ENCODE assay signal across 1 cellular context in the genomic region with DNA sequence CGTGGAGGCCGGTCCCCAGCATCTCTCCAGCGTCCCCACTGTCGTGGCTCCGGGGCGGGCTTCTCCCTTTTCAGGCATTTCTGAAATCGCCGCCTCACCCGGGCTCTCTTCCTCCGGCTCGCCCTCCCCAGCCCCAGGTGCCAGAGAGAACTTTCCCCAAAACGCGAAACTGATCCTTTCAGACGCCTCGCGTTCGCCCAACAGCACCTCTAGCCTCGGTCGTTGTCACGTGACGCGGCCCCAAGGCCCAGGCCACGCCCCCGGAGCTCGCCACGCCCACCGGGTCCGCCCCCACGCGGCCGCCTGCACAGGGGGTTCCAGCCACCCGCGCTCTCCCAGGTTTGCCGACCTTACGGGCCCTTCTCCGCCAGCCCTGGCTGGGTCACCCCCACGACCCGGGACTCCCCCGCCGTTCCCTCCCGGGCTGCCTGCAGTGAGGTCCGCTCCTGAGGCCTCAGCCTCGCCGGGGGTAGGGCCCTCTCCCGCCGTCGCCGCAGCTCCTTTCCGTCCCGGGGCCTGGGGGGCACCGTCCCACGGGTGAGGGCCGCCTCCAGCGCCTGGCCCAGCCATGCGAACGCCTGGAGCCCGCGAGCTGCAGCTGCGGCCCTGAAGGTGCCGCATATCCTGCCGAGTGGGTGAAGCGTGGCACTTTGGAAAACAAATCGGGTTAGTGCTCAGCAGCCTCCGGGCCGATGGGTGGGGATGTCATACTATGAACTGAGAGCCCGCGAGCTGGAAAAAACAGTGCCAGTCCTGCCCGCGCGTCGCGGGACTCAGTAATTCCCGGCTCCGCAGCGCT.
TF ChIP-seq lines count a peak whose summit lies in the region.

No MANE protein-coding gene starts in this region.

TF ChIP-seq in K562, 482 proteins besides CTCF, POLR2A, EP300 and RAD21 (continued from another document and continues in another):
- TF ChIP-seq, protein P1, sequence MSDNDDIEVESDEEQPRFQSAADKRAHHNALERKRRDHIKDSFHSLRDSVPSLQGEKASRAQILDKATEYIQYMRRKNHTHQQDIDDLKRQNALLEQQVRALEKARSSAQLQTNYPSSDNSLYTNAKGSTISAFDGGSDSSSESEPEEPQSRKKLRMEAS (CRISPR knock-in tag; IDR thresholded peaks at IDR 0.05): peak; percentile 94
- TF ChIP-seq SAFB (IDR thresholded peaks at IDR 0.05; ENCODE audit: borderline replicate concordance, low read depth, low read length): peak; percentile 59; the same call in 1 of the 2 replicates
- TF ChIP-seq NFIC (IDR thresholded peaks at IDR 0.05): peak; percentile 16
- TF ChIP-seq POLR2AphosphoS2 (IDR thresholded peaks at IDR 0.05; ENCODE audit: low read length): no peak
- TF ChIP-seq ZNF263 (CRISPR knock-in tag; IDR thresholded peaks at IDR 0.05; ENCODE audit: borderline replicate concordance): no peak
- no peak for TF ChIP-seq ZNF224 (CRISPR knock-in tag; IDR thresholded peaks at IDR 0.05)
- TF ChIP-seq SRF (CRISPR knock-in tag; IDR thresholded peaks at IDR 0.05): peak in 1 of 2 experiments; percentile 31; a peak in 2 of 4 replicates
- TF ChIP-seq GATAD2B (IDR thresholded peaks at IDR 0.05; ENCODE audit: borderline replicate concordance): 0 out of 2 replicates have a peak, but pooled peaks have one; percentile 25
- TF ChIP-seq, protein P2, sequence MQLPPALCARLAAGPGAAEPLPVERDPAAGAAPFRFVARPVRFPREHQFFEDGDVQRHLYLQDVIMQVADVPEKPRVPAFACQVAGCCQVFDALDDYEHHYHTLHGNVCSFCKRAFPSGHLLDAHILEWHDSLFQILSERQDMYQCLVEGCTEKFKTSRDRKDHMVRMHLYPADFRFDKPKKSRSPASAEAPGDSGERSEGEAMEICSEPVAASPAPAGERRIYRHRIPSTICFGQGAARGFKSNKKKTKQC (CRISPR knock-in tag; IDR thresholded peaks at IDR 0.05): peak; percentile 91
- TF ChIP-seq LCOR (CRISPR knock-in tag; IDR thresholded peaks at IDR 0.05): peak; percentile 29; the same call in 1 of the 2 replicates
- 0 out of 2 replicates have a peak, but pooled peaks have one; percentile 67 for TF ChIP-seq KLF13 (tag; IDR thresholded peaks at IDR 0.05; ENCODE audit: borderline replicate concordance, low read depth)
- TF ChIP-seq CCNT2 (IDR thresholded peaks at IDR 0.05; ENCODE audit: borderline replicate concordance, extremely low read depth, insufficient read length, low read depth, low read length): peak; percentile 41
- 0 out of 2 replicates have a peak, but pooled peaks have one; percentile 46 for TF ChIP-seq HDAC8 (tag; IDR thresholded peaks at IDR 0.05)
- TF ChIP-seq, protein P3, sequence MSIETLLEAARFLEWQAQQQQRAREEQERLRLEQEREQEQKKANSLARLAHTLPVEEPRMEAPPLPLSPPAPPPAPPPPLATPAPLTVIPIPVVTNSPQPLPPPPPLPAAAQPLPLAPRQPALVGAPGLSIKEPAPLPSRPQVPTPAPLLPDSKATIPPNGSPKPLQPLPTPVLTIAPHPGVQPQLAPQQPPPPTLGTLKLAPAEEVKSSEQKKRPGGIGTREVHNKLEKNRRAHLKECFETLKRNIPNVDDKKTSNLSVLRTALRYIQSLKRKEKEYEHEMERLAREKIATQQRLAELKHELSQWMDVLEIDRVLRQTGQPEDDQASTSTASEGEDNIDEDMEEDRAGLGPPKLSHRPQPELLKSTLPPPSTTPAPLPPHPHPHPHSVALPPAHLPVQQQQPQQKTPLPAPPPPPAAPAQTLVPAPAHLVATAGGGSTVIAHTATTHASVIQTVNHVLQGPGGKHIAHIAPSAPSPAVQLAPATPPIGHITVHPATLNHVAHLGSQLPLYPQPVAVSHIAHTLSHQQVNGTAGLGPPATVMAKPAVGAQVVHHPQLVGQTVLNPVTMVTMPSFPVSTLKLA (conservative IDR thresholded peaks at IDR 0.05): peak; percentile 82 to 91
- peak; percentile 72 for TF ChIP-seq PCBP1 (IDR thresholded peaks at IDR 0.05; ENCODE audit: low read depth, low read length, poor library complexity, severe bottlenecking)
- TF ChIP-seq MAFF (IDR thresholded peaks at IDR 0.05; ENCODE audit: low read length): no peak
- TF ChIP-seq, protein P4, sequence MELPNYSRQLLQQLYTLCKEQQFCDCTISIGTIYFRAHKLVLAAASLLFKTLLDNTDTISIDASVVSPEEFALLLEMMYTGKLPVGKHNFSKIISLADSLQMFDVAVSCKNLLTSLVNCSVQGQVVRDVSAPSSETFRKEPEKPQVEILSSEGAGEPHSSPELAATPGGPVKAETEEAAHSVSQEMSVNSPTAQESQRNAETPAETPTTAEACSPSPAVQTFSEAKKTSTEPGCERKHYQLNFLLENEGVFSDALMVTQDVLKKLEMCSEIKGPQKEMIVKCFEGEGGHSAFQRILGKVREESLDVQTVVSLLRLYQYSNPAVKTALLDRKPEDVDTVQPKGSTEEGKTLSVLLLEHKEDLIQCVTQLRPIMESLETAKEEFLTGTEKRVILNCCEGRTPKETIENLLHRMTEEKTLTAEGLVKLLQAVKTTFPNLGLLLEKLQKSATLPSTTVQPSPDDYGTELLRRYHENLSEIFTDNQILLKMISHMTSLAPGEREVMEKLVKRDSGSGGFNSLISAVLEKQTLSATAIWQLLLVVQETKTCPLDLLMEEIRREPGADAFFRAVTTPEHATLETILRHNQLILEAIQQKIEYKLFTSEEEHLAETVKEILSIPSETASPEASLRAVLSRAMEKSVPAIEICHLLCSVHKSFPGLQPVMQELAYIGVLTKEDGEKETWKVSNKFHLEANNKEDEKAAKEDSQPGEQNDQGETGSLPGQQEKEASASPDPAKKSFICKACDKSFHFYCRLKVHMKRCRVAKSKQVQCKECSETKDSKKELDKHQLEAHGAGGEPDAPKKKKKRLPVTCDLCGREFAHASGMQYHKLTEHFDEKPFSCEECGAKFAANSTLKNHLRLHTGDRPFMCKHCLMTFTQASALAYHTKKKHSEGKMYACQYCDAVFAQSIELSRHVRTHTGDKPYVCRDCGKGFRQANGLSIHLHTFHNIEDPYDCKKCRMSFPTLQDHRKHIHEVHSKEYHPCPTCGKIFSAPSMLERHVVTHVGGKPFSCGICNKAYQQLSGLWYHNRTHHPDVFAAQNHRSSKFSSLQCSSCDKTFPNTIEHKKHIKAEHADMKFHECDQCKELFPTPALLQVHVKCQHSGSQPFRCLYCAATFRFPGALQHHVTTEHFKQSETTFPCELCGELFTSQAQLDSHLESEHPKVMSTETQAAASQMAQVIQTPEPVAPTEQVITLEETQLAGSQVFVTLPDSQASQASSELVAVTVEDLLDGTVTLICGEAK (IDR thresholded peaks at IDR 0.05): no peak; the same call in 1 of the 2 replicates
- TF ChIP-seq, protein P4 (CRISPR knock-in tag; IDR thresholded peaks at IDR 0.05): no peak
- peak; percentile 84 for TF ChIP-seq EGR1 (conservative IDR thresholded peaks at IDR 0.05)
- TF ChIP-seq, protein P5, sequence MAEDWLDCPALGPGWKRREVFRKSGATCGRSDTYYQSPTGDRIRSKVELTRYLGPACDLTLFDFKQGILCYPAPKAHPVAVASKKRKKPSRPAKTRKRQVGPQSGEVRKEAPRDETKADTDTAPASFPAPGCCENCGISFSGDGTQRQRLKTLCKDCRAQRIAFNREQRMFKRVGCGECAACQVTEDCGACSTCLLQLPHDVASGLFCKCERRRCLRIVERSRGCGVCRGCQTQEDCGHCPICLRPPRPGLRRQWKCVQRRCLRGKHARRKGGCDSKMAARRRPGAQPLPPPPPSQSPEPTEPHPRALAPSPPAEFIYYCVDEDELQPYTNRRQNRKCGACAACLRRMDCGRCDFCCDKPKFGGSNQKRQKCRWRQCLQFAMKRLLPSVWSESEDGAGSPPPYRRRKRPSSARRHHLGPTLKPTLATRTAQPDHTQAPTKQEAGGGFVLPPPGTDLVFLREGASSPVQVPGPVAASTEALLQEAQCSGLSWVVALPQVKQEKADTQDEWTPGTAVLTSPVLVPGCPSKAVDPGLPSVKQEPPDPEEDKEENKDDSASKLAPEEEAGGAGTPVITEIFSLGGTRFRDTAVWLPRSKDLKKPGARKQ (CRISPR knock-in tag; IDR thresholded peaks at IDR 0.05): peak; percentile 90; the same call in 1 of the 2 replicates
- TF ChIP-seq, protein P6, sequence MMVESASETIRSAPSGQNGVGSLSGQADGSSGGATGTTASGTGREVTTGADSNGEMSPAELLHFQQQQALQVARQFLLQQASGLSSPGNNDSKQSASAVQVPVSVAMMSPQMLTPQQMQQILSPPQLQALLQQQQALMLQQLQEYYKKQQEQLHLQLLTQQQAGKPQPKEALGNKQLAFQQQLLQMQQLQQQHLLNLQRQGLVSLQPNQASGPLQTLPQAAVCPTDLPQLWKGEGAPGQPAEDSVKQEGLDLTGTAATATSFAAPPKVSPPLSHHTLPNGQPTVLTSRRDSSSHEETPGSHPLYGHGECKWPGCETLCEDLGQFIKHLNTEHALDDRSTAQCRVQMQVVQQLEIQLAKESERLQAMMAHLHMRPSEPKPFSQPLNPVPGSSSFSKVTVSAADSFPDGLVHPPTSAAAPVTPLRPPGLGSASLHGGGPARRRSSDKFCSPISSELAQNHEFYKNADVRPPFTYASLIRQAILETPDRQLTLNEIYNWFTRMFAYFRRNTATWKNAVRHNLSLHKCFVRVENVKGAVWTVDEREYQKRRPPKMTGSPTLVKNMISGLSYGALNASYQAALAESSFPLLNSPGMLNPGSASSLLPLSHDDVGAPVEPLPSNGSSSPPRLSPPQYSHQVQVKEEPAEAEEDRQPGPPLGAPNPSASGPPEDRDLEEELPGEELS (CRISPR knock-in tag; IDR thresholded peaks at IDR 0.05; ENCODE audit: borderline replicate concordance): no peak
- 0 out of 2 replicates have a peak, but pooled peaks have one; percentile 35 for TF ChIP-seq ZC3H4 (CRISPR knock-in tag; IDR thresholded peaks at IDR 0.05; ENCODE audit: borderline replicate concordance)
- TF ChIP-seq, protein P7, sequence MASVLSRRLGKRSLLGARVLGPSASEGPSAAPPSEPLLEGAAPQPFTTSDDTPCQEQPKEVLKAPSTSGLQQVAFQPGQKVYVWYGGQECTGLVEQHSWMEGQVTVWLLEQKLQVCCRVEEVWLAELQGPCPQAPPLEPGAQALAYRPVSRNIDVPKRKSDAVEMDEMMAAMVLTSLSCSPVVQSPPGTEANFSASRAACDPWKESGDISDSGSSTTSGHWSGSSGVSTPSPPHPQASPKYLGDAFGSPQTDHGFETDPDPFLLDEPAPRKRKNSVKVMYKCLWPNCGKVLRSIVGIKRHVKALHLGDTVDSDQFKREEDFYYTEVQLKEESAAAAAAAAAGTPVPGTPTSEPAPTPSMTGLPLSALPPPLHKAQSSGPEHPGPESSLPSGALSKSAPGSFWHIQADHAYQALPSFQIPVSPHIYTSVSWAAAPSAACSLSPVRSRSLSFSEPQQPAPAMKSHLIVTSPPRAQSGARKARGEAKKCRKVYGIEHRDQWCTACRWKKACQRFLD (CRISPR knock-in tag; IDR thresholded peaks at IDR 0.05): no peak
- peak in 1 of 2 experiments; percentile 20; a peak in 1 of 4 replicates for TF ChIP-seq TEAD1 (CRISPR knock-in tag; IDR thresholded peaks at IDR 0.05)
- peak; percentile 67; the same call in 1 of the 2 replicates for TF ChIP-seq PHF8 (IDR thresholded peaks at IDR 0.05; ENCODE audit: borderline replicate concordance, low read length)
- peak; percentile 52 for TF ChIP-seq TBP (optimal IDR thresholded peaks at IDR 0.05; ENCODE audit: low read depth, low read length)
- TF ChIP-seq HDAC2 (IDR thresholded peaks at IDR 0.05): peak; percentile 57; the same call in 1 of the 2 replicates
- peak; percentile 91 for TF ChIP-seq BHLHE40 (IDR thresholded peaks at IDR 0.05; ENCODE audit: low read length)
- TF ChIP-seq, protein P8, sequence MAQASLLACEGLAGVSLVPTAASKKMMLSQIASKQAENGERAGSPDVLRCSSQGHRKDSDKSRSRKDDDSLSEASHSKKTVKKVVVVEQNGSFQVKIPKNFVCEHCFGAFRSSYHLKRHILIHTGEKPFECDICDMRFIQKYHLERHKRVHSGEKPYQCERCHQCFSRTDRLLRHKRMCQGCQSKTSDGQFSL (CRISPR knock-in tag; IDR thresholded peaks at IDR 0.05): peak; percentile 10; the same call in 1 of the 2 replicates
- TF ChIP-seq, protein P8 (tag; IDR thresholded peaks at IDR 0.05): peak; percentile 17 to 67; a peak in 1 of 4 replicates
- peak; percentile 66 for TF ChIP-seq PHF20 (IDR thresholded peaks at IDR 0.05; ENCODE audit: partially characterized antibody)
- TF ChIP-seq FOXP1 (CRISPR knock-in tag; IDR thresholded peaks at IDR 0.05): peak; percentile 85; the same call in 1 of the 2 replicates
